ENCODE assay signal across 11 cellular contexts in the genomic region with DNA sequence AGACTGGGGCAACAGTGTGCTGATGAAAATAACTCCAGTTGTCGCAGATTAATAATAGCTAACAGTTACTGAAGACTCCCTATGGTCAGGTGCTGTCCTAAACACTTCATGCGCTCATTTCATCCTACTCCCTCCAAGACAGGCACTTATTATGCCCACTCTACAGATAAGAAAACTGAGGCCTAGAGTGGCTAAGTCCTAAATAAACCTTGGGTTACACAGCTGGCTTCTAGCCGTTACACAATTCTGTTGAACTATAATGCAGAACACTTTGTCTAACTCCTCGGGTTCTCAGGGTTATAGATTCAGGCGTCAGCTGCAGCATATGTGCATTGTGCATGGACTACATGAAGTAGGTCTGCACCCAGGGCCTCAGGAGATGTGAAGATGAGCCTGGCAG.
"Had no signal": no experiment of that assay in that cellular context is flagged by ENCODE, and none has a peak within 500 bp of the region (broad histone marks: within the 10 kb centered on the region; RNA-seq: fewer than 3 reads in every experiment).

No MANE protein-coding gene starts in this region.

- ATAC-seq: activated naive CD8-positive, alpha-beta T cell treated with anti-CD3 and anti-CD28 coated beads, Interleukin-2, amount 50 U/mL, for 24 hours had no signal

- H3K27ac Mint-ChIP-seq: activated B cell treated with CpG ODN at 0.5 μM for 24 hours; activated CD4-positive, alpha-beta T cell treated with anti-CD3 and anti-CD28 coated beads, Interleukin-2, amount 10 ng/mL, durations not matched to agents 24 days and 14 days; activated naive CD8-positive, alpha-beta T cell treated with anti-CD3 and anti-CD28 coated beads, Interleukin-2, amount 50 U/mL, for 24 hours; activated T-helper 1 cell treated with anti-CD3 and anti-CD28 coated beads, Interleukin-12 subunit alpha, Interleukin-12 subunit beta, Interleukin-2, Interleukin-4 antibody, amounts not matched to agents 30 ng/mL and 10 ng/mL and 1 ng/mL, durations not matched to agents 14 hours and 24 hours and 36 hours; T-helper 1 cell treated with Interleukin-12 subunit alpha and Interleukin-12 subunit beta and Interleukin-4 antibody, amounts not matched to agents 30 μg/mL and 1 μg/mL, for 36 hours had no signal

- H3K4me1 Mint-ChIP-seq: activated B cell treated with CpG ODN at 0.5 μM for 24 hours had no signal

- H3K9me3 ChIP-seq: ovary, tibial nerve had no signal

- H3K36me3 ChIP-seq: ovary had no signal

- H3K9me3 Mint-ChIP-seq: activated B cell treated with CpG ODN at 0.5 μM for 24 hours; activated CD4-positive, alpha-beta T cell treated with anti-CD3 and anti-CD28 coated beads, Interleukin-2, amount 10 ng/mL, durations not matched to agents 24 days and 14 days; activated naive CD8-positive, alpha-beta T cell treated with anti-CD3 and anti-CD28 coated beads, Interleukin-2, amount 50 U/mL, for 24 hours; activated T-helper 1 cell treated with anti-CD3 and anti-CD28 coated beads, Interleukin-12 subunit alpha, Interleukin-12 subunit beta, Interleukin-2, Interleukin-4 antibody, amounts not matched to agents 30 ng/mL and 10 ng/mL and 1 ng/mL, durations not matched to agents 14 hours and 24 hours and 36 hours; T-helper 1 cell treated with Interleukin-12 subunit alpha and Interleukin-12 subunit beta and Interleukin-4 antibody, amounts not matched to agents 30 μg/mL and 1 μg/mL, for 36 hours had no signal

- H3K4me3 Mint-ChIP-seq: activated B cell treated with CpG ODN at 0.5 μM for 24 hours; activated CD4-positive, alpha-beta T cell treated with anti-CD3 and anti-CD28 coated beads, Interleukin-2, amount 10 ng/mL, durations not matched to agents 24 days and 14 days; activated naive CD8-positive, alpha-beta T cell treated with anti-CD3 and anti-CD28 coated beads, Interleukin-2, amount 50 U/mL, for 24 hours; activated T-helper 1 cell treated with anti-CD3 and anti-CD28 coated beads, Interleukin-12 subunit alpha, Interleukin-12 subunit beta, Interleukin-2, Interleukin-4 antibody, amounts not matched to agents 30 ng/mL and 10 ng/mL and 1 ng/mL, durations not matched to agents 14 hours and 24 hours and 36 hours; T-helper 1 cell treated with Interleukin-12 subunit alpha and Interleukin-12 subunit beta and Interleukin-4 antibody, amounts not matched to agents 30 μg/mL and 1 μg/mL, for 36 hours had no signal

- DNase-seq: activated B cell treated with CpG ODN at 0.5 μM for 24 hours; activated CD4-positive, alpha-beta T cell treated with anti-CD3 and anti-CD28 coated beads, Interleukin-2, amount 10 ng/mL, durations not matched to agents 24 days and 14 days; activated naive CD4-positive, alpha-beta T cell; activated naive CD8-positive, alpha-beta T cell treated with anti-CD3 and anti-CD28 coated beads, Interleukin-2, amount 50 U/mL, for 24 hours; cortex of kidney; effector memory CD4-positive, alpha-beta T cell had no signal

- H3K27me3 ChIP-seq: ovary, tibial nerve had no signal

- H3K4me3 ChIP-seq: ovary, skin epidermis, tibial nerve had no signal
